In genomic region chr5:80124519-80124918, GRCh38 we compare ENCODE assay signal across 18 cellular contexts.
DNase-seq lines count a peak whose midpoint lies in the region; ATAC-seq, FAIRE-seq and TF ChIP-seq lines count a peak whose summit lies in the region.
"Had no signal": no experiment of that assay in that cellular context is flagged by ENCODE, and none has a peak within 500 bp of the region (broad histone marks: within the 10 kb centered on the region; RNA-seq: fewer than 3 reads in every experiment).

No MANE protein-coding gene starts in this region.

- POLR2A ChIA-PET in activated CD4-positive, alpha-beta T cell treated with anti-CD3 and anti-CD28 coated beads for 36 hours (lab: Charles Lee): no interaction called here

- no peak for ATAC-seq in activated CD4-positive, alpha-beta T cell treated with anti-CD3 and anti-CD28 coated beads for 36 hours
- ATAC-seq in activated T-helper 17 cell treated with anti-CD3 and anti-CD28 coated beads, Interleukin-2, amount 50 U/mL, for 72 hours (replicated peaks): no peak
- ATAC-seq: GM23338 had no signal

- FAIRE-seq in GM12892 (lab: Jason Lieb, UNC) (peak; percentile 77), RCC 7860 (lab: Jason Lieb, UNC) (no peak)

- intact Hi-C loops in activated CD4-positive, alpha-beta T cell treated with anti-CD3 and anti-CD28 coated beads for 36 hours (cut with DNase I, micrococcal nuclease): no loop called here

- H3K27ac Mint-ChIP-seq in activated CD4-positive, alpha-beta T cell treated with anti-CD3 and anti-CD28 coated beads for 36 hours: peak overlapping the region; percentile 39
- H3K27ac Mint-ChIP-seq in activated T-helper 17 cell treated with anti-CD3 and anti-CD28 coated beads, Interleukin-2, amount 50 U/mL, for 72 hours: no peak overlapping the region
- no peak overlapping the region for H3K27ac Mint-ChIP-seq in osteocyte (ENCODE audit: unreplicated experiment)
- H3K27ac Mint-ChIP-seq: GM23338 had no signal

- H3K9me3 Mint-ChIP-seq in activated CD4-positive, alpha-beta T cell treated with anti-CD3 and anti-CD28 coated beads for 36 hours (ENCODE audit: low read depth): no peaks in the 10 kb centered on the region
- no peaks in the 10 kb centered on the region for H3K9me3 Mint-ChIP-seq in activated T-helper 17 cell treated with anti-CD3 and anti-CD28 coated beads, Interleukin-2, amount 50 U/mL, for 72 hours
- H3K9me3 Mint-ChIP-seq in osteocyte (ENCODE audit: unreplicated experiment): peaks cover 3% of the 10 kb centered on the region
- H3K9me3 Mint-ChIP-seq: CD8-positive, alpha-beta memory T cell; GM23338 had no signal

- H3K36me3 Mint-ChIP-seq in activated CD4-positive, alpha-beta T cell treated with anti-CD3 and anti-CD28 coated beads for 36 hours (ENCODE audit: low read depth): peaks cover 11% of the 10 kb centered on the region
- H3K36me3 Mint-ChIP-seq in activated T-helper 17 cell treated with anti-CD3 and anti-CD28 coated beads, Interleukin-2, amount 50 U/mL, for 72 hours (ENCODE audit: low read depth): peaks cover 11% of the 10 kb centered on the region
- H3K36me3 Mint-ChIP-seq in osteocyte (ENCODE audit: unreplicated experiment): no peaks in the 10 kb centered on the region

- H3K27me3 Mint-ChIP-seq in activated CD4-positive, alpha-beta T cell treated with anti-CD3 and anti-CD28 coated beads for 36 hours: no peaks in the 10 kb centered on the region
- no peaks in the 10 kb centered on the region for H3K27me3 Mint-ChIP-seq in activated T-helper 17 cell treated with anti-CD3 and anti-CD28 coated beads, Interleukin-2, amount 50 U/mL, for 72 hours
- no peaks in the 10 kb centered on the region for H3K27me3 Mint-ChIP-seq in osteocyte (ENCODE audit: unreplicated experiment)

- TF ChIP-seq CTCF in osteocyte (IDR thresholded peaks at IDR 0.05): no peak

- no peak for TF ChIP-seq POLR2A in GM12892 (IDR thresholded peaks at IDR 0.05; ENCODE audit: low read depth, low read length)

- CTCF ChIA-PET in activated CD4-positive, alpha-beta T cell treated with anti-CD3 and anti-CD28 coated beads for 36 hours (lab: Charles Lee): interaction anchor here (0.6 to 2.1 kb wide), 3 partner anchors 24 to 682 kb away, joined by 3 to 4 read pairs (median 3); no protein-coding TSS in a partner anchor

- DNase-seq in activated CD4-positive, alpha-beta T cell treated with anti-CD3 and anti-CD28 coated beads for 36 hours: no peak
- DNase-seq in activated CD4-positive, alpha-beta T cell treated with anti-CD3 and anti-CD28 coated beads for 48 hours: no peak
- DNase-seq in GM12892 (ENCODE audit: insufficient read length) (no peak), RCC 7860 (ENCODE audit: low spot score) (no peak), NCI-H1105 treated with DMSO at 0.1 percent for 48 hours (lab: John Stamatoyannopoulos, UW) (no peak), osteocyte (ENCODE audit: extremely low spot score, unreplicated experiment) (no peak)
- DNase-seq: 8988T; Calu3; CD8-positive, alpha-beta memory T cell; DMS153; NCI-H1694 treated with DMSO at 0.1 percent for 48 hours; NCI-H2081 treated with DMSO at 0.1 percent for 48 hours; NCI-H2171 treated with DMSO at 0.1 percent for 48 hours; NCI-H446; NCI-H526; OCI-M1 had no signal

- H3K4me1 Mint-ChIP-seq in activated CD4-positive, alpha-beta T cell treated with anti-CD3 and anti-CD28 coated beads for 36 hours: peaks cover 46% of the 10 kb centered on the region
- peaks cover 37% of the 10 kb centered on the region for H3K4me1 Mint-ChIP-seq in activated T-helper 17 cell treated with anti-CD3 and anti-CD28 coated beads, Interleukin-2, amount 50 U/mL, for 72 hours
- peaks cover 35% of the 10 kb centered on the region for H3K4me1 Mint-ChIP-seq in osteocyte (ENCODE audit: unreplicated experiment)

- no peak overlapping the region for H3K4me3 Mint-ChIP-seq in activated CD4-positive, alpha-beta T cell treated with anti-CD3 and anti-CD28 coated beads for 36 hours
- H3K4me3 Mint-ChIP-seq in activated T-helper 17 cell treated with anti-CD3 and anti-CD28 coated beads, Interleukin-2, amount 50 U/mL, for 72 hours: peak overlapping the region; percentile 71
- no peak overlapping the region for H3K4me3 Mint-ChIP-seq in osteocyte (ENCODE audit: unreplicated experiment)
- H3K4me3 Mint-ChIP-seq: GM23338 had no signal
